Comparison of ENCODE assay signal across 8 cellular contexts in the genomic region with DNA sequence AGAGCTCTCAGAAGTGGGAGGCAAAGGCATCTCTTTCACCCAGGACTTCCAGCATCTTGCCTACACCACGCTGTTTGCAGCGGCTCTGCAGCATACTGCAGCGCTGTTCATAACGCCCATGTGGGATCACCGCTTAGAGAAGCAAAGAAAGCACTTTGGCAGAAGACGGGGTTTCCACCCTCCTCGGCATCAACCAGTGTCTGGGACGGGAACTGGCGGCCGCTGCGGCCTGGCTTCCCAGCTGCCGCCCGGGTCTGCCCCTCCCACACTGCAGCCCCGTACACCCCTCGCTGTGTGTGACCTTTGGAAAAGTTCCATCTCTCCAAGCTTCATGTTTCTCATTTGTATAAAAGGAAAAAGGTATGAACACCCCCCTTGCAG. TPM values are rescaled to one million over a fixed set of nuclear protein-coding genes. Genes with fewer than 3 reads are reported as not detected.
DNase-seq lines count a peak whose midpoint lies in the region; ATAC-seq and TF ChIP-seq lines count a peak whose summit lies in the region.

No MANE protein-coding gene starts in this region.

- intact Hi-C loops in dorsolateral prefrontal cortex (cut with DNase I): loop anchor here in 1 of 2 donors (1.0 kb wide), 1 partner anchor 13 kb away; a partner anchor contains a TSS

- H3K4me3 ChIP-seq in GM12875 (ENCODE audit: low read depth, low read length): peak overlapping the region; percentile 90
- H3K4me3 ChIP-seq in dorsolateral prefrontal cortex: peak overlapping the region; percentile 59 to 90 (median 78)

- H3K27ac ChIP-seq in dorsolateral prefrontal cortex: peak overlapping the region; percentile 12 to 97 (median 92)

- peaks cover 24 to 30% (median 24%) of the 10 kb centered on the region in 3 donors for H3K4me1 Mint-ChIP-seq in IgD-negative memory B cell

- H3K9me3 Mint-ChIP-seq in IgD-negative memory B cell: no peaks in the 10 kb centered on the region

- peak overlapping the region; percentile 81 to 93 (median 91) for H3K27ac Mint-ChIP-seq in IgD-negative memory B cell

- ATAC-seq in left lobe of liver: peak; percentile 50

- no peaks in the 10 kb centered on the region for H3K27me3 ChIP-seq in dorsolateral prefrontal cortex

- H3K27me3 Mint-ChIP-seq in IgD-negative memory B cell: no peaks in the 10 kb centered on the region

- peak overlapping the region; percentile 95 to 98 (median 96) for H3K4me3 Mint-ChIP-seq in IgD-negative memory B cell

- TF ChIP-seq CTCF in GM12875 (IDR thresholded peaks at IDR 0.05; ENCODE audit: borderline replicate concordance, insufficient read depth, low read depth, low read length) (no peak), dorsolateral prefrontal cortex (IDR thresholded peaks at IDR 0.05 in 54 of 56, conservative IDR thresholded peaks at IDR 0.05 in 2 of 56; ENCODE audit: low read depth in 1 of 56, partially characterized antibody in 56 of 56) (peak in 1 of 56 donors; percentile 1)

- DNase-seq in activated CD4-positive, alpha-beta T cell treated with anti-CD3 and anti-CD28 coated beads for 24 hours (ENCODE audit: low read depth in 2 of 2): peak; percentile 15 to 19
- peak in 7 of 10 donors; percentile 51 to 64 (median 56) for DNase-seq in dorsolateral prefrontal cortex
- no peak for DNase-seq in left lobe of liver (ENCODE audit: low spot score)
- DNase-seq in stimulated activated CD4-positive, alpha-beta T cell treated with anti-CD3 and anti-CD28 coated beads, Interleukin-4, amount 100 ng/mL, for 24 hours: peak; percentile 40
- DNase-seq in LoVo (ENCODE audit: low spot score): no peak
- no peak for DNase-seq in OCI-M1 (lab: John Stamatoyannopoulos, UW)

- H3K36me3 Mint-ChIP-seq in IgD-negative memory B cell: peaks cover 6% of the 10 kb centered on the region

RNA-seq across cellular contexts. Expression of a gene that starts 0.5 kb away (rescaled TPM):
- polyA plus RNA-seq in IgD-negative memory B cell: 13.0 TPM
- total RNA-seq in dorsolateral prefrontal cortex: 10 to 100 TPM in 11 of 120 experiments, 1 to 10 TPM in 109; 2.4 to 13.6 (median 7.4) TPM
- total RNA-seq in left lobe of liver: 11.4 TPM

RNA-seq across cellular contexts. Expression of a gene that starts 13.4 kb away (rescaled TPM):
- polyA plus RNA-seq in IgD-negative memory B cell: 12.0 TPM
- total RNA-seq in dorsolateral prefrontal cortex (100 to 1,000 TPM in 1 of 120 experiments, 10 to 100 TPM in 119; 46.1 to 103 (median 68.0) TPM), left lobe of liver (46.0 TPM)

RNA-seq across cellular contexts. Expression of a gene that starts 13.7 kb away (rescaled TPM):
- 81.7 TPM for polyA plus RNA-seq in IgD-negative memory B cell
- total RNA-seq in dorsolateral prefrontal cortex (10 to 100 TPM; 48.5 to 86.8 (median 67.0) TPM), left lobe of liver (149 TPM)

RNA-seq across cellular contexts. Expression of a gene that starts 21.5 kb away (rescaled TPM):
- polyA plus RNA-seq in IgD-negative memory B cell: 76.9 TPM
- total RNA-seq in dorsolateral prefrontal cortex: 10 to 100 TPM in 85 of 120 experiments, 1 to 10 TPM in 35; 5.5 to 17.5 (median 10.9) TPM
- total RNA-seq in left lobe of liver: 14.5 TPM

Comparison
In these comparisons a context has a peak if more than half of its experiments do, and no peak if none do; other contexts are left out.
1. DNase-seq: peak in activated CD4-positive, alpha-beta T cell treated with anti-CD3 and anti-CD28 coated beads for 24 hours (2 of 2), dorsolateral prefrontal cortex (7 of 10) and stimulated activated CD4-positive, alpha-beta T cell treated with anti-CD3 and anti-CD28 coated beads, Interleukin-4, amount 100 ng/mL, for 24 hours (single experiment); none in left lobe of liver (single experiment), LoVo (single experiment) and OCI-M1 (single experiment).